ENCODE assay signal across 20 cellular contexts in genomic region chr17:653724-654123, GRCh38.
A peak's percentile ranks its signal among the peaks of the same experiment; 100 is the strongest.
DNase-seq lines count a peak whose midpoint lies in the region; ATAC-seq and TF ChIP-seq lines count a peak whose summit lies in the region.
"Had no signal": no experiment of that assay in that cellular context is flagged by ENCODE, and none has a peak within 500 bp of the region (broad histone marks: within the 10 kb centered on the region; RNA-seq: fewer than 3 reads in every experiment).

No MANE protein-coding gene starts in this region.

- H3K36me3 ChIP-seq in neural progenitor cell = no peaks in the 10 kb centered on the region

- no peaks in the 10 kb centered on the region for H3K4me1 Mint-ChIP-seq in T-helper 2 cell treated with Interferon-gamma antibody and Interleukin-4, amounts not matched to agents 5 μg/mL and 100 μg/mL, for 36 hours (ENCODE audit: low read depth)
- H3K4me1 Mint-ChIP-seq in neural progenitor cell = peaks cover 6% of the 10 kb centered on the region
- no peaks in the 10 kb centered on the region for H3K4me1 Mint-ChIP-seq in HFFc6 (ENCODE audit: low read depth)
- H3K4me1 Mint-ChIP-seq in natural killer cell = peaks cover 9 to 14% of the 10 kb centered on the region in 2 donors
- H3K4me1 Mint-ChIP-seq: B cell, GM23338, H9 had no signal

- intact Hi-C loops in natural killer cell (cut with micrococcal nuclease) = no loop called here

- DNase-seq in T-helper 2 cell treated with Interferon-gamma antibody and Interleukin-4, amounts not matched to agents 5 μg/mL and 100 μg/mL, for 36 hours (ENCODE audit: low spot score) = no peak
- DNase-seq in T-helper 2 cell (no peak), caudate nucleus (lab: John Stamatoyannopoulos, UW) (peak in 1 of 61 donors; percentile 22), neural progenitor cell (ENCODE audit: low spot score) (peak; percentile 17), HFFc6 (no peak), natural killer cell (no peak)
- DNase-seq: CD4-positive, CD25-positive, alpha-beta regulatory T cell; CD8-positive, alpha-beta T cell; DMS 273 treated with DMSO at 0.1 percent for 48 hours; DMS79; EL; GDM1; H9 had no signal

- H3K9ac ChIP-seq in neural progenitor cell = no peak overlapping the region
- H3K9ac ChIP-seq: BLaER1 had no signal

- no peaks in the 10 kb centered on the region for H4K20me1 ChIP-seq in neural progenitor cell (ENCODE audit: low read depth)
- H4K20me1 ChIP-seq: BLaER1 had no signal

- no peaks in the 10 kb centered on the region for H3F3A ChIP-seq in neural progenitor cell (ENCODE audit: low read depth)

- no peaks in the 10 kb centered on the region for H3K79me2 ChIP-seq in neural progenitor cell (ENCODE audit: low read depth)

- no peak overlapping the region for H3K4me2 ChIP-seq in neural progenitor cell
- H3K4me2 ChIP-seq: BLaER1, GM23338 had no signal

- no peak overlapping the region for H3K4me3 ChIP-seq in neural progenitor cell
- H3K4me3 ChIP-seq: BLaER1, GM12878, GM23338 had no signal

- H3K4me1 ChIP-seq in neural progenitor cell = no peaks in the 10 kb centered on the region
- H3K4me1 ChIP-seq: BLaER1 had no signal

- H3K9me3 ChIP-seq in neural progenitor cell (ENCODE audit: low read depth) = no peaks in the 10 kb centered on the region
- H3K9me3 ChIP-seq: BLaER1 had no signal

- no peak for ATAC-seq in natural killer cell
- ATAC-seq: CD8-positive, alpha-beta T cell; GM12878; GM23338; HCT116 had no signal

- no peak overlapping the region for H2AFZ ChIP-seq in neural progenitor cell (replicated peaks)
- H2AFZ ChIP-seq: GM23338 had no signal

- H3K4me3 Mint-ChIP-seq in T-helper 2 cell treated with Interferon-gamma antibody and Interleukin-4, amounts not matched to agents 5 μg/mL and 100 μg/mL, for 36 hours = no peak overlapping the region
- H3K4me3 Mint-ChIP-seq in neural progenitor cell = no peak overlapping the region
- no peak overlapping the region for H3K4me3 Mint-ChIP-seq in HFFc6
- H3K4me3 Mint-ChIP-seq in natural killer cell = no peak overlapping the region
- H3K4me3 Mint-ChIP-seq: B cell; CD4-positive, CD25-positive, alpha-beta regulatory T cell; CD8-positive, alpha-beta T cell; GM23338; H9 had no signal

- peak overlapping the region; percentile 5 for H3K27ac ChIP-seq in caudate nucleus (ENCODE audit: low read depth, low read length)
- H3K27ac ChIP-seq in neural progenitor cell = no peak overlapping the region
- H3K27ac ChIP-seq: 22Rv1, BLaER1, C4-2B had no signal

- TF ChIP-seq CTCF in neural progenitor cell (IDR thresholded peaks at IDR 0.05) (no peak), HFFc6 (IDR thresholded peaks at IDR 0.05) (no peak), natural killer cell (IDR thresholded peaks at IDR 0.05) (no peak)

- H3K9me3 Mint-ChIP-seq in T-helper 2 cell treated with Interferon-gamma antibody and Interleukin-4, amounts not matched to agents 5 μg/mL and 100 μg/mL, for 36 hours = no peaks in the 10 kb centered on the region
- H3K9me3 Mint-ChIP-seq in neural progenitor cell (no peaks in the 10 kb centered on the region), HFFc6 (no peaks in the 10 kb centered on the region), natural killer cell (no peaks in the 10 kb centered on the region)
- H3K9me3 Mint-ChIP-seq: CD4-positive, CD25-positive, alpha-beta regulatory T cell; CD8-positive, alpha-beta T cell; GM23338; H9 had no signal

- no peaks in the 10 kb centered on the region for H3K27me3 Mint-ChIP-seq in T-helper 2 cell treated with Interferon-gamma antibody and Interleukin-4, amounts not matched to agents 5 μg/mL and 100 μg/mL, for 36 hours (ENCODE audit: low read depth)
- H3K27me3 Mint-ChIP-seq in neural progenitor cell (ENCODE audit: insufficient read depth, low read depth) = no peaks in the 10 kb centered on the region
- no peaks in the 10 kb centered on the region; the same call in 1 of the 2 replicates for H3K27me3 Mint-ChIP-seq in HFFc6 (ENCODE audit: insufficient read depth)
- H3K27me3 Mint-ChIP-seq in natural killer cell (ENCODE audit: low read depth in 2 of 2) = no peaks in the 10 kb centered on the region
- H3K27me3 Mint-ChIP-seq: B cell had no signal

- peak overlapping the region; percentile 12 for H3K27ac Mint-ChIP-seq in T-helper 2 cell treated with Interferon-gamma antibody and Interleukin-4, amounts not matched to agents 5 μg/mL and 100 μg/mL, for 36 hours
- no peak overlapping the region for H3K27ac Mint-ChIP-seq in neural progenitor cell
- no peak overlapping the region for H3K27ac Mint-ChIP-seq in HFFc6
- no peak overlapping the region for H3K27ac Mint-ChIP-seq in natural killer cell
- H3K27ac Mint-ChIP-seq: B cell; CD4-positive, CD25-positive, alpha-beta regulatory T cell; CD8-positive, alpha-beta T cell; GM23338; H9 had no signal

- H3K36me3 Mint-ChIP-seq in T-helper 2 cell treated with Interferon-gamma antibody and Interleukin-4, amounts not matched to agents 5 μg/mL and 100 μg/mL, for 36 hours (ENCODE audit: low read depth) = peaks cover 23% of the 10 kb centered on the region
- H3K36me3 Mint-ChIP-seq in neural progenitor cell (peaks cover 38% of the 10 kb centered on the region), HFFc6 (ENCODE audit: low read depth) (peaks cover 38% of the 10 kb centered on the region), natural killer cell (peaks cover 33% of the 10 kb centered on the region)

- no peaks in the 10 kb centered on the region for H3K27me3 ChIP-seq in neural progenitor cell
- H3K27me3 ChIP-seq: BLaER1 had no signal
